Comparison of ENCODE assay signal across 10 cellular contexts in the genomic region with DNA sequence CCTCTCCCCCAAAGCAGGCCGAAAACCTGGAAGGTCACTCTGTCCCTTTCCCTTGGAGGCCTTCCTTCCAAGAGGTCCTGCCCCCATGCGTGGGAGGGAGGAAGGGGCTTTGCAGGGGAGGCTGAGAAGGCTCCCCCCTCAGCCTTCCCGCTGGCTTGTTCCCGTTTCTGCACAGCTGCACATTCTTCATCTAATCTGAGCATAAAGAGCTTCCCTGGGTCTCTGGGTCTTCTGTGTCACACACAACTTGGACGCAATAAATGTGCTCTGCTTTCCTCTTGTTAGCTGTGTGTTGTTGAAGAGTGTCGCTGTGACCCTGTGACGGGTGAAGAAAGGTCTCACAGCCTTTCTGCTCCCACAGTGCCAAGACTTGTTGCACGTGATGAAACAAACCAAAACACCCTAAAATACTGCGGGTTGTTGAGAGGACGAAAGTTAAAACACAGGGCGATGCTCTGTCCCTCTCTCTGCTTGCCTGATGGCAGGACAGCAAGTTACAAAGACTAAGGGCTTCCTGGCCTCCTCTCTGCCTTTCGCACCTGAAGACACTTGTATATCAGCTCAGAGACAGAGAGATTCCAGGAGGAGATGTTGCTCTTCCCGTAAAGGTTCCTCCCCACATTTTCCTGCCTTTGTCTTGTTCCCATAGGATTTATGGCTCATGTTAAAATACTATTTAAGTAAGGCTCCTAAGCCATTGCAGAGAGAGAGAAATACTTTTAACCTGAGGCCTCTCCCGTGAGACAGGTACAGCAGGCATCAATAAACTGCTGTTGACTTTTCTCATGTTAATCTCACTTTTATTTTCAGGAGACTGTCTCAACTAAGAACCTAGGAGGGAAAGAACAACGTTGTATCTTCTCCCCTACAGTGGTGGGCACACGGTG. TPM values are rescaled to one million over a fixed set of nuclear protein-coding genes. Genes with fewer than 3 reads are reported as not detected.
A peak's percentile ranks its signal among the peaks of the same experiment; 100 is the strongest.
DNase-seq lines count a peak whose midpoint lies in the region; ATAC-seq and TF ChIP-seq lines count a peak whose summit lies in the region.
"Had no signal": no experiment of that assay in that cellular context is flagged by ENCODE, and none has a peak within 500 bp of the region (broad histone marks: within the 10 kb centered on the region; RNA-seq: fewer than 3 reads in every experiment).

No MANE protein-coding gene starts in this region.

- no peak overlapping the region for H2AFZ ChIP-seq in Karpas-422 (ENCODE audit: low read length)

- POLR2A ChIA-PET in Panc1 (lab: Charles Lee), result interaction anchor here (0.6 kb wide), 1 partner anchor 11 kb away, joined by 11 read pairs; no protein-coding TSS in a partner anchor

- TF ChIP-seq POLR2A in gastroesophageal sphincter (IDR thresholded peaks at IDR 0.05), result no peak

- intact Hi-C loops in Panc1 (cut with micrococcal nuclease; ENCODE audit: unreplicated experiment), result no loop called here

- in situ Hi-C loops in Panc1 (cut with HindIII; ENCODE audit: low pct_unique_long_range_greater_than_20kb, low sequenced_read_pairs), result no loop called here

- H3K4me3 ChIP-seq in Panc1 (ENCODE audit: low read depth in 2 of 2, low read length in 2 of 2) (no peak overlapping the region), gastroesophageal sphincter (no peak overlapping the region), neutrophil (ENCODE audit: low read depth in 1 of 2, low read length in 1 of 2) (no peak overlapping the region), Karpas-422 (ENCODE audit: low read length) (no peak overlapping the region)

- no peaks in the 10 kb centered on the region for H3K27me3 ChIP-seq in Panc1 (ENCODE audit: control insufficient read depth, insufficient read depth, low read length)
- H3K27me3 ChIP-seq in gastroesophageal sphincter, result no peaks in the 10 kb centered on the region
- H3K27me3 ChIP-seq in neutrophil, result peaks cover 7% of the 10 kb centered on the region
- no peaks in the 10 kb centered on the region for H3K27me3 ChIP-seq in Karpas-422 (ENCODE audit: low read length)

- ATAC-seq in Panc1, result peak; percentile 59
- no peak for ATAC-seq in gastroesophageal sphincter
- ATAC-seq in HG03469 (IDR thresholded peaks at IDR 0.05; ENCODE audit: unreplicated experiment), result no peak
- no peak for ATAC-seq in HG02678 (IDR thresholded peaks at IDR 0.05; ENCODE audit: unreplicated experiment)

- CTCF ChIA-PET in Panc1 (lab: Charles Lee), result no interaction called here

- no peak overlapping the region for H3K9ac ChIP-seq in Karpas-422 (ENCODE audit: low read length)

- 60 to 65% methylated on average over 6 to 10 of the region's 16 CpGs for WGBS in gastroesophageal sphincter (ENCODE audit: low coverage in 1 of 2), 2 donors

- H3K9me2 ChIP-seq in Karpas-422 (replicated peaks; ENCODE audit: insufficient read depth, low read length), result no peaks in the 10 kb centered on the region

- DNase-seq in Ammon's horn (ENCODE audit: low spot score) (peak; percentile 64), Panc1 (ENCODE audit: low read depth, low spot score) (no peak), NCI-H187 (lab: John Stamatoyannopoulos, UW) (no peak), Karpas-422 (no peak)
- DNase-seq: CD8-positive, alpha-beta memory T cell had no signal

- H3K27ac ChIP-seq in Panc1 (ENCODE audit: low read length) (peak overlapping the region; percentile 9; the same call in 1 of the 2 replicates), gastroesophageal sphincter (peak overlapping the region in 3 of 4 donors; percentile 58 to 71 (median 70)), neutrophil (peak overlapping the region; percentile 44), Karpas-422 (ENCODE audit: low read length) (no peak overlapping the region)
- H3K27ac ChIP-seq: epithelial cell of prostate had no signal

- H3K36me3 ChIP-seq in Panc1 (ENCODE audit: control insufficient read depth, insufficient read depth, low read length) (no peaks in the 10 kb centered on the region), gastroesophageal sphincter (no peaks in the 10 kb centered on the region), neutrophil (no peaks in the 10 kb centered on the region), Karpas-422 (ENCODE audit: insufficient read depth, low read length) (no peaks in the 10 kb centered on the region)

- BruUV-seq in Panc1 (replicated peaks; lab: Mats Ljungman, UMichigan), result no TSS peak

- no peak overlapping the region for H3K4me2 ChIP-seq in Karpas-422 (ENCODE audit: low read depth, low read length, poor library complexity, severe bottlenecking)

- no peaks in the 10 kb centered on the region for H3K79me2 ChIP-seq in Karpas-422 (ENCODE audit: low read length)

- H3K9me3 ChIP-seq in Panc1 (ENCODE audit: control insufficient read depth, insufficient read depth, low read depth, low read length) (no peaks in the 10 kb centered on the region), gastroesophageal sphincter (no peaks in the 10 kb centered on the region), neutrophil (no peaks in the 10 kb centered on the region), Karpas-422 (ENCODE audit: low read length) (no peaks in the 10 kb centered on the region)

- H3K4me1 ChIP-seq in Panc1 (ENCODE audit: control insufficient read depth, insufficient read depth, low read length) (peaks cover 4% of the 10 kb centered on the region; the same call in 1 of the 2 replicates), gastroesophageal sphincter (peaks cover 0 to 26% (median 12%) of the 10 kb centered on the region in 3 donors), neutrophil (ENCODE audit: control insufficient read depth in 1 of 2, insufficient read depth in 1 of 2, low read depth in 1 of 2, low read length in 1 of 2) (peaks cover 11 to 36% of the 10 kb centered on the region in 2 experiments), Karpas-422 (ENCODE audit: low read length) (peaks cover 10% of the 10 kb centered on the region)

- H4K20me1 ChIP-seq in Karpas-422 (ENCODE audit: insufficient read depth, low read depth, low read length), result no peaks in the 10 kb centered on the region

- TF ChIP-seq EP300 in gastroesophageal sphincter (IDR thresholded peaks at IDR 0.05), result no peak

- TF ChIP-seq CTCF in Panc1 (IDR thresholded peaks at IDR 0.05), result no peak
- no peak for TF ChIP-seq CTCF in gastroesophageal sphincter (IDR thresholded peaks at IDR 0.05)
- TF ChIP-seq CTCF in neutrophil (IDR thresholded peaks at IDR 0.05), result no peak

RNA-seq across cellular contexts. Expression of gene IFITM3, which starts 15.4 kb away (rescaled TPM):
- total RNA-seq in Panc1 (2021; ENCODE audit: unreplicated experiment) (614 TPM), gastroesophageal sphincter (100 to 1,000 TPM; 219 to 467 (median 305) TPM)
- 1,322 TPM for polyA plus RNA-seq in Panc1 (2012; ENCODE audit: insufficient read length)
- total RNA-seq in Karpas-422 (2014; rRNA removed; shearing (Covaris generic); ENCODE audit: low replicate concordance), result 1.7 TPM in 1 of 2 replicates, not detected in the other

RNA-seq across cellular contexts. Expression of gene IFITM1, which starts 22.2 kb away (rescaled TPM):
- total RNA-seq in Panc1 (2021; ENCODE audit: unreplicated experiment), result 66.3 TPM
- polyA plus RNA-seq in Panc1 (2012; ENCODE audit: insufficient read length), result 206 TPM
- 100 to 1,000 TPM in 3 of 4 donors, 10 to 100 TPM in 1; 29.9 to 138 (median 112) TPM for total RNA-seq in gastroesophageal sphincter
- 125 and 216 TPM in 2 replicates for total RNA-seq in Karpas-422 (2014; rRNA removed; shearing (Covaris generic); ENCODE audit: low replicate concordance)

RNA-seq across cellular contexts. Expression of gene IFITM2, which starts 28.4 kb away (rescaled TPM):
- total RNA-seq in Panc1 (2021; ENCODE audit: unreplicated experiment), result 183 TPM
- 402 TPM for polyA plus RNA-seq in Panc1 (2012; ENCODE audit: insufficient read length)
- total RNA-seq in gastroesophageal sphincter, result 100 to 1,000 TPM in 3 of 4 donors, 10 to 100 TPM in 1; 89.3 to 183 (median 126) TPM
- total RNA-seq in Karpas-422 (2014; rRNA removed; shearing (Covaris generic); ENCODE audit: low replicate concordance), result 18.5 and 19.4 TPM in 2 replicates

RNA-seq across cellular contexts. Expression of gene B4GALNT4, which starts 33.3 kb away (rescaled TPM):
- total RNA-seq in Panc1 (2021; ENCODE audit: unreplicated experiment), result 122 TPM
- polyA plus RNA-seq in Panc1 (2012; ENCODE audit: insufficient read length), result 259 TPM
- 10 to 100 TPM in 1 of 4 donors, 1 to 10 TPM in 3; 3.2 to 10.6 (median 4.8) TPM for total RNA-seq in gastroesophageal sphincter
- not detected in 2 replicates for total RNA-seq in Karpas-422 (2014; rRNA removed; shearing (Covaris generic); ENCODE audit: low replicate concordance)

RNA-seq across cellular contexts. Expression of gene IFITM5, which starts 36.7 kb away (rescaled TPM):
- not detected for total RNA-seq in Panc1 (2021; ENCODE audit: unreplicated experiment)
- polyA plus RNA-seq in Panc1 (2012; ENCODE audit: insufficient read length), result 0.30 TPM
- total RNA-seq in gastroesophageal sphincter, result not detected
- total RNA-seq in Karpas-422 (2014; rRNA removed; shearing (Covaris generic); ENCODE audit: low replicate concordance), result not detected in 2 replicates
- total RNA-seq: CD8-positive, alpha-beta memory T cell had no signal
- polyA plus RNA-seq: CD8-positive, alpha-beta memory T cell had no signal

Comparison
In these comparisons a context has a peak if more than half of its experiments do, and no peak if none do; other contexts are left out.
1. RNA of gene IFITM3, which starts 15.4 kb away (total RNA-seq): 614 TPM in Panc1 (single experiment) and 219 to 467 TPM in gastroesophageal sphincter; 1.7 TPM in Karpas-422; every median in the first group is over 10 times any median in the second.